8 cellular contexts compared by ENCODE assay signal in genomic region chr7:29684146-29684786, GRCh38.
DNase-seq lines count a peak whose midpoint lies in the region; ATAC-seq, FAIRE-seq and TF ChIP-seq lines count a peak whose summit lies in the region.
"Not testable (repeated sequence)": the region's sequence is repeated elsewhere in the genome, so short reads cannot be mapped to it uniquely, and the experiment has no call there.

No MANE protein-coding gene starts in this region.

- not testable (repeated sequence) for H2BK15ac ChIP-seq in H9 (ENCODE audit: low read depth, low read length)

- H3K4me2 ChIP-seq in H9 (ENCODE audit: insufficient read depth, insufficient read length, low read length): peak overlapping the region; percentile 10
- peak overlapping the region; percentile 70 for H3K4me2 ChIP-seq in K562 (ENCODE audit: insufficient read depth, low read length)

- TF ChIP-seq CTCF in H9 (conservative IDR thresholded peaks at IDR 0.05); K562 (IDR thresholded peaks at IDR 0.05 in 2 of 3, conservative IDR thresholded peaks at IDR 0.05 in 1 of 3; ENCODE audit: insufficient read depth in 2 of 3, low read depth in 1 of 3, low read length in 3 of 3); heart left ventricle (IDR thresholded peaks at IDR 0.05): not testable (repeated sequence)

- in situ Hi-C loops in K562 (cut with MboI): not testable (repeated sequence)

- H3T11ph ChIP-seq in H9 (ENCODE audit: low read length): not testable (repeated sequence)

- not testable (repeated sequence) for H2AK5ac ChIP-seq in H9 (ENCODE audit: insufficient read length, low read length)

- H3K4me1 ChIP-seq in H9 (ENCODE audit: insufficient read depth, low read length); HUES64 (ENCODE audit: insufficient read depth, low read length); K562 (replicated peaks in 1 of 2; ENCODE audit: control insufficient read depth in 2 of 2, insufficient read depth in 2 of 2, low read length in 2 of 2); thymus (ENCODE audit: control insufficient read depth, insufficient read depth, low read length): not testable (repeated sequence)
- H3K4me1 ChIP-seq in heart left ventricle: peaks cover 0 to 32% (median 3%) of the 10 kb centered on the region in 12 donors

- H2BK20ac ChIP-seq in H9 (ENCODE audit: low read depth, low read length, poor library complexity, severe bottlenecking): not testable (repeated sequence)

- H3K4ac ChIP-seq in H9 (ENCODE audit: low read depth, low read length): not testable (repeated sequence)

- intact Hi-C loops in K562 (cut with micrococcal nuclease); heart left ventricle (cut with DNase I): not testable (repeated sequence)

- H2BK120ac ChIP-seq in H9 (ENCODE audit: low read depth, low read length, poor library complexity, severe bottlenecking): not testable (repeated sequence)

- not testable (repeated sequence) for H3K9me1 ChIP-seq in K562 (ENCODE audit: control insufficient read depth, insufficient read depth, low read length)

- not testable (repeated sequence) for H2AFZ ChIP-seq in H9 (ENCODE audit: low read length)
- 0 out of 2 replicates have a peak overlapping the region, but pooled peaks have one; percentile 51 for H2AFZ ChIP-seq in K562 (ENCODE audit: low read depth, low read length)

- not testable (repeated sequence) for H3K27ac ChIP-seq in H9 (ENCODE audit: insufficient read length, low read depth, low read length); HUES64 (ENCODE audit: low read depth, low read length); SK-N-MC; thymus (ENCODE audit: low read depth)
- H3K27ac ChIP-seq in K562 (ENCODE audit: extremely low read depth, low read depth, low read length): peak overlapping the region; percentile 91; the same call in 1 of the 3 replicates
- H3K27ac ChIP-seq in heart left ventricle: peak overlapping the region; percentile 86 to 99 (median 96)

- not testable (repeated sequence) for H4K91ac ChIP-seq in H9 (ENCODE audit: insufficient read length, low read depth, low read length)

- H3K56ac ChIP-seq in H9 (ENCODE audit: insufficient read length, low read depth, low read length): not testable (repeated sequence)

- H3K27me3 ChIP-seq in H9 (ENCODE audit: insufficient read depth, low read length); HUES64 (ENCODE audit: insufficient read depth, low read length); K562 (ENCODE audit: control insufficient read depth in 2 of 2, insufficient read depth in 2 of 2, low read length in 2 of 2); heart left ventricle; thymus (ENCODE audit: control insufficient read depth, insufficient read depth): not testable (repeated sequence)

- peak overlapping the region; percentile 76 to 87 for H3K4me3 Mint-ChIP-seq in H9
- peak overlapping the region; percentile 95 for H3K4me3 Mint-ChIP-seq in natural killer cell treated with Interleukin-12 subunit alpha and Interleukin-12 subunit beta and Interleukin-15 and Interleukin-18, amount 100 ng/mL, for 72 hours

- H3K18ac ChIP-seq in H9 (ENCODE audit: insufficient read length, low read depth, low read length): not testable (repeated sequence)

- WGBS in H9 (ENCODE audit: extremely low coverage, insufficient read length, low lambda C conversion rate): no CpG with 5 or more reads among the region's 34 CpGs
- 1% methylated on average over 28 of the region's 34 CpGs for WGBS in HUES64
- 0% methylated on average over 19 of the region's 34 CpGs for WGBS in K562 (ENCODE audit: insufficient coverage, low coverage, missing lambda C conversion rate)
- 0 to 2% (median 1%) methylated on average over 21 to 31 of the region's 34 CpGs for WGBS in heart left ventricle, 4 donors
- WGBS in thymus: under 1% methylated on average over 31 of the region's 34 CpGs

- TF ChIP-seq EP300 in K562 (IDR thresholded peaks at IDR 0.05; ENCODE audit: low read length): not testable (repeated sequence)

- H3K9me3 Mint-ChIP-seq in H9; natural killer cell treated with Interleukin-12 subunit alpha and Interleukin-12 subunit beta and Interleukin-15 and Interleukin-18, amount 100 ng/mL, for 72 hours: not testable (repeated sequence)

- not testable (repeated sequence) for H3K9ac ChIP-seq in H9 (ENCODE audit: extremely low read depth, insufficient read length, low read length); SK-N-MC (ENCODE audit: insufficient read length)
- H3K9ac ChIP-seq in HUES64 (ENCODE audit: low read depth, low read length): peak overlapping the region; percentile 80
- peak overlapping the region; percentile 80 to 93 for H3K9ac ChIP-seq in K562 (ENCODE audit: insufficient read depth in 1 of 2, low read depth in 2 of 2, low read length in 2 of 2)

- not testable (repeated sequence) for H3K79me2 ChIP-seq in H9 (ENCODE audit: insufficient read depth, low read length)
- H3K79me2 ChIP-seq in K562 (ENCODE audit: control insufficient read depth, insufficient read depth, low read length): peaks cover 51% of the 10 kb centered on the region

- not testable (repeated sequence) for H2BK5ac ChIP-seq in H9 (ENCODE audit: insufficient read length, low read length)

- not testable (repeated sequence) for H4K5ac ChIP-seq in H9 (ENCODE audit: insufficient read length, low read depth, low read length)

- peak; percentile 65 for FAIRE-seq in K562 (lab: Jason Lieb, UNC)

- not testable (repeated sequence) for H3K79me1 ChIP-seq in H9 (ENCODE audit: insufficient read depth, low read depth, low read length, poor library complexity, severe bottlenecking)

- not testable (repeated sequence) for TF ChIP-seq POLR2A in K562 (conservative IDR thresholded peaks at IDR 0.05); heart left ventricle (IDR thresholded peaks at IDR 0.05)

- peak overlapping the region; percentile 65; the same call in 1 of the 2 replicates for H3K4me3 ChIP-seq in GM08714 (ENCODE audit: low read length)
- H3K4me3 ChIP-seq in HUES64 (ENCODE audit: low read length): peak overlapping the region; percentile 84
- H3K4me3 ChIP-seq in SK-N-MC: peak overlapping the region; percentile 81
- H3K4me3 ChIP-seq in K562: peak overlapping the region; percentile 80
- H3K4me3 ChIP-seq in heart left ventricle: peak overlapping the region; percentile 63 to 96 (median 78)
- peak overlapping the region; percentile 61 for H3K4me3 ChIP-seq in thymus (ENCODE audit: low read length)

- H3K27me3 Mint-ChIP-seq in H9 (ENCODE audit: low read depth): not testable (repeated sequence)
- peaks cover 9 to 12% of the 10 kb centered on the region in 2 donors for H3K27me3 Mint-ChIP-seq in natural killer cell treated with Interleukin-12 subunit alpha and Interleukin-12 subunit beta and Interleukin-15 and Interleukin-18, amount 100 ng/mL, for 72 hours

- TF ChIP-seq RAD21 in K562 (CRISPR knock-in tag; conservative IDR thresholded peaks at IDR 0.05 in 1 of 2, IDR thresholded peaks at IDR 0.05 in 1 of 2): not testable (repeated sequence)

- H3K23me2 ChIP-seq in H9 (ENCODE audit: insufficient read length, low read depth, low read length, poor library complexity, severe bottlenecking): not testable (repeated sequence)

- not testable (repeated sequence) for DNase-seq in H9; SK-N-MC (ENCODE audit: low read depth, low spot score); K562 (ENCODE audit: extremely low read depth in 1 of 4, low spot score in 3 of 4); heart left ventricle; natural killer cell treated with Interleukin-12 subunit alpha and Interleukin-12 subunit beta and Interleukin-15 and Interleukin-18, amount 100 ng/mL, for 72 hours (ENCODE audit: low spot score)

- POLR2A ChIA-PET in K562 (lab: Yijun Ruan, JAX): not testable (repeated sequence)

- not testable (repeated sequence) for H2BK12ac ChIP-seq in H9 (ENCODE audit: insufficient read length, low read depth, low read length)

- ATAC-seq in K562 (peak; percentile 53), heart left ventricle (peak in 3 of 4 donors; percentile 53 to 56 (median 56))
- ATAC-seq in natural killer cell treated with Interleukin-12 subunit alpha and Interleukin-12 subunit beta and Interleukin-15 and Interleukin-18, amount 100 ng/mL, for 72 hours: peak; percentile 51 to 67

- CTCF ChIA-PET in K562 (lab: Yijun Ruan, JAX; ENCODE audit: low intra/inter-chr PET ratio): not testable (repeated sequence)

- not testable (repeated sequence) for H3K14ac ChIP-seq in H9 (ENCODE audit: insufficient read depth, low read length)

- not testable (repeated sequence) for H4K20me1 ChIP-seq in H9 (ENCODE audit: control insufficient read depth, insufficient read depth, insufficient read length); K562 (replicated peaks; ENCODE audit: control insufficient read depth, insufficient read depth, low read length)

- not testable (repeated sequence) for H3K23ac ChIP-seq in H9 (ENCODE audit: insufficient read length, low read depth, low read length)

- peaks cover 5 to 15% of the 10 kb centered on the region in 2 experiments for H3K4me1 Mint-ChIP-seq in H9
- H3K4me1 Mint-ChIP-seq in natural killer cell treated with Interleukin-12 subunit alpha and Interleukin-12 subunit beta and Interleukin-15 and Interleukin-18, amount 100 ng/mL, for 72 hours (ENCODE audit: low read depth in 2 of 2): not testable (repeated sequence)

- H3K36me3 ChIP-seq in HUES64 (ENCODE audit: insufficient read depth, low read length); SK-N-MC (ENCODE audit: insufficient read depth, low read length); K562 (ENCODE audit: control insufficient read depth, insufficient read depth, low read length); heart left ventricle; thymus (ENCODE audit: control insufficient read depth, insufficient read depth): not testable (repeated sequence)

- not testable (repeated sequence) for H4K8ac ChIP-seq in H9 (replicated peaks; ENCODE audit: insufficient read length, low read depth, low read length)

- H3K9me3 ChIP-seq in H9 (ENCODE audit: control insufficient read depth, low read depth, low read length); HUES64 (ENCODE audit: insufficient read depth, low read depth, low read length); SK-N-MC (ENCODE audit: low read depth, low read length); K562 (replicated peaks; ENCODE audit: control insufficient read depth, insufficient read depth, low read depth, low read length); heart left ventricle; thymus (ENCODE audit: control insufficient read depth): not testable (repeated sequence)

- not testable (repeated sequence) for H3K27ac Mint-ChIP-seq in H9
- H3K27ac Mint-ChIP-seq in natural killer cell treated with Interleukin-12 subunit alpha and Interleukin-12 subunit beta and Interleukin-15 and Interleukin-18, amount 100 ng/mL, for 72 hours: peak overlapping the region; percentile 54 to 61

- BruUV-seq in K562 (replicated peaks; lab: Mats Ljungman, UMichigan): not testable (repeated sequence)

- H3K36me3 Mint-ChIP-seq in H9 (ENCODE audit: insufficient read depth in 1 of 3, low read depth in 3 of 3); natural killer cell treated with Interleukin-12 subunit alpha and Interleukin-12 subunit beta and Interleukin-15 and Interleukin-18, amount 100 ng/mL, for 72 hours: not testable (repeated sequence)
